Comparison of ENCODE assay signal across 9 cellular contexts in genomic region chr5:138389911-138390310, GRCh38. TPM values are rescaled to one million over a fixed set of nuclear protein-coding genes. Genes with fewer than 3 reads are reported as not detected.
DNase-seq lines count a peak whose midpoint lies in the region; ATAC-seq and TF ChIP-seq lines count a peak whose summit lies in the region.
"Not testable (repeated sequence)": the region's sequence is repeated elsewhere in the genome, so short reads cannot be mapped to it uniquely, and the experiment has no call there.
"Had no signal": no experiment of that assay in that cellular context is flagged by ENCODE, and none has a peak within 500 bp of the region (broad histone marks: within the 10 kb centered on the region; RNA-seq: fewer than 3 reads in every experiment).

No MANE protein-coding gene starts in this region.

- ATAC-seq in gastrocnemius medialis; stimulated activated effector memory CD8-positive, alpha-beta T cell treated with anti-CD3 and anti-CD28 coated beads, Interleukin-12 subunit alpha, Interleukin-12 subunit beta, amount 100 ng/mL, for 72 hours: not testable (repeated sequence)

- intact Hi-C loops in gastrocnemius medialis (cut with DNase I; ENCODE audit: low total_unique reads) = loop anchor here (1.0 to 5.0 kb wide), 3 partner anchors 38 to 152 kb away; partner anchors contain the start of genes ETF1, FAM53C and KDM3B

- H2AFZ ChIP-seq in parathyroid adenoma = not testable (repeated sequence)

- H3K4me1 ChIP-seq in cardiac muscle cell (ENCODE audit: low read depth) (peaks cover 30% of the 10 kb centered on the region), parathyroid adenoma (peaks cover 17% of the 10 kb centered on the region), gastrocnemius medialis (peaks cover 55 to 68% of the 10 kb centered on the region in 2 donors)

- not testable (repeated sequence) for H3K4me3 ChIP-seq in cardiac muscle cell; parathyroid adenoma (ENCODE audit: low read depth, low read length); gastrocnemius medialis

- H3K4me1 Mint-ChIP-seq in activated T-cell treated with anti-CD3 and anti-CD28 coated beads, Interleukin-2, amount 50 U/mL, for 24 hours (ENCODE audit: low read depth); stimulated activated effector memory CD8-positive, alpha-beta T cell treated with anti-CD3 and anti-CD28 coated beads, Interleukin-12 subunit alpha, Interleukin-12 subunit beta, amount 100 ng/mL, for 72 hours: not testable (repeated sequence)

- in situ Hi-C loops in gastrocnemius medialis (cut with MboI; ENCODE audit: low sequenced_read_pairs in 4 of 4) = not testable (repeated sequence)

- H3K36me3 Mint-ChIP-seq in activated T-cell treated with anti-CD3 and anti-CD28 coated beads, Interleukin-2, amount 50 U/mL, for 24 hours (ENCODE audit: low read depth) = peaks cover 77% of the 10 kb centered on the region
- peaks cover 82% of the 10 kb centered on the region for H3K36me3 Mint-ChIP-seq in stimulated activated effector memory CD8-positive, alpha-beta T cell treated with anti-CD3 and anti-CD28 coated beads, Interleukin-12 subunit alpha, Interleukin-12 subunit beta, amount 100 ng/mL, for 72 hours

- H3K36me3 ChIP-seq in cardiac muscle cell (peaks cover 47% of the 10 kb centered on the region), gastrocnemius medialis (peaks cover 0 to 26% of the 10 kb centered on the region in 2 donors)
- not testable (repeated sequence) for H3K36me3 ChIP-seq in parathyroid adenoma (ENCODE audit: control insufficient read depth, insufficient read depth, low read length)

- H3K27me3 ChIP-seq in cardiac muscle cell; parathyroid adenoma (ENCODE audit: control insufficient read depth, insufficient read depth, low read length); gastrocnemius medialis: not testable (repeated sequence)

- not testable (repeated sequence) for TF ChIP-seq POLR2A in gastrocnemius medialis (IDR thresholded peaks at IDR 0.05)

- not testable (repeated sequence) for H3K9me3 Mint-ChIP-seq in activated T-cell treated with anti-CD3 and anti-CD28 coated beads, Interleukin-2, amount 50 U/mL, for 24 hours; stimulated activated effector memory CD8-positive, alpha-beta T cell treated with anti-CD3 and anti-CD28 coated beads, Interleukin-12 subunit alpha, Interleukin-12 subunit beta, amount 100 ng/mL, for 72 hours

- peak overlapping the region; percentile 94 for H3K27ac ChIP-seq in cardiac muscle cell
- peak overlapping the region; percentile 80 for H3K27ac ChIP-seq in parathyroid adenoma
- H3K27ac ChIP-seq in gastrocnemius medialis = peak overlapping the region; percentile 82 to 95 (median 90)

- H3K9me3 ChIP-seq in cardiac muscle cell (ENCODE audit: low read depth); parathyroid adenoma (ENCODE audit: control insufficient read depth, low read length); gastrocnemius medialis: not testable (repeated sequence)

- not testable (repeated sequence) for H3K4me2 ChIP-seq in parathyroid adenoma (ENCODE audit: low read length)

- H3K4me3 Mint-ChIP-seq in activated T-cell treated with anti-CD3 and anti-CD28 coated beads, Interleukin-2, amount 50 U/mL, for 24 hours; stimulated activated effector memory CD8-positive, alpha-beta T cell treated with anti-CD3 and anti-CD28 coated beads, Interleukin-12 subunit alpha, Interleukin-12 subunit beta, amount 100 ng/mL, for 72 hours: not testable (repeated sequence)

- H3K27me3 Mint-ChIP-seq in activated T-cell treated with anti-CD3 and anti-CD28 coated beads, Interleukin-2, amount 50 U/mL, for 24 hours = not testable (repeated sequence)

- not testable (repeated sequence) for DNase-seq in activated T-cell treated with anti-CD3 and anti-CD28 coated beads, Interleukin-2, amount 50 U/mL, for 24 hours; cardiac muscle cell (ENCODE audit: low read depth in 1 of 2, low spot score in 1 of 2); stimulated activated effector memory CD8-positive, alpha-beta T cell treated with anti-CD3 and anti-CD28 coated beads, Interleukin-12 subunit alpha, Interleukin-12 subunit beta, amount 100 ng/mL, for 72 hours (ENCODE audit: low spot score in 2 of 2)
- DNase-seq in gastrocnemius medialis = peak; percentile 52 to 76

- H3K79me2 ChIP-seq in parathyroid adenoma = not testable (repeated sequence)

- TF ChIP-seq CTCF in cardiac muscle cell (IDR thresholded peaks at IDR 0.05; ENCODE audit: low read depth, low read length); parathyroid adenoma (IDR thresholded peaks at IDR 0.05); gastrocnemius medialis (IDR thresholded peaks at IDR 0.05 in 4 of 5, conservative IDR thresholded peaks at IDR 0.05 in 1 of 5): not testable (repeated sequence)

- not testable (repeated sequence) for H3K9ac ChIP-seq in parathyroid adenoma

- peak overlapping the region; percentile 34 for H3K27ac Mint-ChIP-seq in activated T-cell treated with anti-CD3 and anti-CD28 coated beads, Interleukin-2, amount 50 U/mL, for 24 hours
- peak overlapping the region; percentile 50 for H3K27ac Mint-ChIP-seq in stimulated activated effector memory CD8-positive, alpha-beta T cell treated with anti-CD3 and anti-CD28 coated beads, Interleukin-12 subunit alpha, Interleukin-12 subunit beta, amount 100 ng/mL, for 72 hours

RNA-seq across cellular contexts. Expression of gene KDM3B, which starts 37.4 kb away (rescaled TPM):
- 69.4 and 99.2 TPM in 2 replicates for total RNA-seq in cardiac muscle cell
- 36.5 and 58.4 TPM in 2 replicates for polyA plus RNA-seq in cardiac muscle cell
- 100 to 1,000 TPM in 1 of 4 donors, 10 to 100 TPM in 3; 49.4 to 100 (median 74.2) TPM for total RNA-seq in gastrocnemius medialis

RNA-seq across cellular contexts. Expression of gene REEP2, which starts 48.9 kb away (rescaled TPM):
- total RNA-seq in cardiac muscle cell (42.2 and 56.6 TPM in 2 replicates), gastrocnemius medialis (1 to 10 TPM; 1.2 to 7.4 (median 3.4) TPM)
- 46.7 and 53.5 TPM in 2 replicates for polyA plus RNA-seq in cardiac muscle cell
- total RNA-seq: CD4-positive, alpha-beta memory T cell; CD4-positive, CD25-positive, alpha-beta regulatory T cell had no signal
- polyA plus RNA-seq: CD14-positive monocyte had no signal

RNA-seq across cellular contexts. Expression of gene FAM53C, which starts 51.8 kb away (rescaled TPM):
- total RNA-seq in cardiac muscle cell = 31.1 and 45.4 TPM in 2 replicates
- 43.6 and 52.8 TPM in 2 replicates for polyA plus RNA-seq in cardiac muscle cell
- 10 to 100 TPM; 35.7 to 74.7 (median 41.0) TPM for total RNA-seq in gastrocnemius medialis

RNA-seq across cellular contexts. Expression of gene CDC25C, which starts 58.3 kb away (rescaled TPM):
- total RNA-seq in cardiac muscle cell (2.7 and 16.2 TPM in 2 replicates), gastrocnemius medialis (not detected)
- polyA plus RNA-seq in cardiac muscle cell = 5.0 and 18.8 TPM in 2 replicates
- total RNA-seq: CD4-positive, alpha-beta memory T cell had no signal
- polyA plus RNA-seq: CD14-positive monocyte; CD4-positive, alpha-beta memory T cell; CD8-positive, alpha-beta memory T cell had no signal
